Comparison of ENCODE assay signal across 32 cellular contexts in genomic region chr6:100274147-100274546, GRCh38.
"Had no signal": no experiment of that assay in that cellular context is flagged by ENCODE, and none has a peak within 500 bp of the region (broad histone marks: within the 10 kb centered on the region; RNA-seq: fewer than 3 reads in every experiment).

No MANE protein-coding gene starts in this region.

- H3K9me3 Mint-ChIP-seq: activated CD4-positive, alpha-beta memory T cell treated with anti-CD3 and anti-CD28 coated beads for 36 hours; activated CD4-positive, alpha-beta T cell treated with anti-CD3 and anti-CD28 coated beads, Interleukin-2, amount 10 ng/mL, durations not matched to agents 24 days and 14 days; activated naive CD4-positive, alpha-beta T cell treated with anti-CD3 and anti-CD28 coated beads for 36 hours; activated naive CD4-positive, alpha-beta T cell treated with anti-CD3 and anti-CD28 coated beads, Interleukin-2, amount 50 U/mL, for 24 hours; activated naive CD8-positive, alpha-beta T cell treated with anti-CD3 and anti-CD28 coated beads for 36 hours; activated naive CD8-positive, alpha-beta T cell treated with anti-CD3 and anti-CD28 coated beads, Interleukin-2, amount 50 U/mL, for 24 hours; activated T-helper 1 cell treated with anti-CD3 and anti-CD28 coated beads, Interleukin-12 subunit alpha, Interleukin-12 subunit beta, Interleukin-2, Interleukin-4 antibody, amounts not matched to agents 30 ng/mL and 10 ng/mL and 1 ng/mL, durations not matched to agents 14 hours and 24 hours and 36 hours; activated T-helper 2 cell treated with anti-CD3 and anti-CD28 coated beads, Interferon-gamma antibody, Interleukin-2, Interleukin-4, amounts not matched to agents 10 μg/mL and 5 μg/mL and 100 μg/mL, durations not matched to agents 14 hours and 24 hours and 36 hours had no signal

- H3K9me3 ChIP-seq: adrenal gland, body of pancreas, colonic mucosa, esophagus muscularis mucosa, gastroesophageal sphincter, heart right ventricle had no signal

- H3K4me3 Mint-ChIP-seq: activated CD4-positive, alpha-beta memory T cell treated with anti-CD3 and anti-CD28 coated beads for 36 hours; activated CD4-positive, alpha-beta T cell treated with anti-CD3 and anti-CD28 coated beads for 36 hours; activated CD4-positive, alpha-beta T cell treated with anti-CD3 and anti-CD28 coated beads, Interleukin-2, amount 10 ng/mL, durations not matched to agents 24 days and 14 days; activated CD8-positive, alpha-beta memory T cell treated with anti-CD3 and anti-CD28 coated beads, Interleukin-2, amount 10 ng/mL, durations not matched to agents 7 days and 5 days; activated CD8-positive, alpha-beta T cell treated with anti-CD3 and anti-CD28 coated beads, Interleukin-2, amount 10 ng/mL, durations not matched to agents 7 days and 5 days; activated naive CD4-positive, alpha-beta T cell treated with anti-CD3 and anti-CD28 coated beads for 36 hours; activated naive CD4-positive, alpha-beta T cell treated with anti-CD3 and anti-CD28 coated beads, Interleukin-2, amount 50 U/mL, for 24 hours; activated naive CD8-positive, alpha-beta T cell treated with anti-CD3 and anti-CD28 coated beads for 36 hours; activated naive CD8-positive, alpha-beta T cell treated with anti-CD3 and anti-CD28 coated beads, Interleukin-2, amount 50 U/mL, for 24 hours; activated T-helper 1 cell treated with anti-CD3 and anti-CD28 coated beads, Interleukin-12 subunit alpha, Interleukin-12 subunit beta, Interleukin-2, Interleukin-4 antibody, amounts not matched to agents 30 ng/mL and 10 ng/mL and 1 ng/mL, durations not matched to agents 14 hours and 24 hours and 36 hours had no signal

- ATAC-seq: activated CD4-positive, alpha-beta T cell treated with anti-CD3 and anti-CD28 coated beads for 36 hours; activated CD8-positive, alpha-beta memory T cell treated with anti-CD3 and anti-CD28 coated beads, Interleukin-2, amount 10 ng/mL, durations not matched to agents 7 days and 5 days; activated CD8-positive, alpha-beta T cell treated with anti-CD3 and anti-CD28 coated beads, Interleukin-2, amount 10 ng/mL, durations not matched to agents 7 days and 5 days; activated naive CD8-positive, alpha-beta T cell treated with anti-CD3 and anti-CD28 coated beads, Interleukin-2, amount 50 U/mL, for 24 hours; body of pancreas; gastroesophageal sphincter; heart right ventricle had no signal

- H3K27ac ChIP-seq: adrenal gland, body of pancreas, cardiac muscle cell, colonic mucosa, esophagus muscularis mucosa, gastroesophageal sphincter, heart right ventricle had no signal

- H3K27me3 ChIP-seq: adrenal gland, body of pancreas, cardiac muscle cell, colonic mucosa, esophagus muscularis mucosa, gastroesophageal sphincter, heart right ventricle had no signal

- H3K27ac Mint-ChIP-seq: activated CD4-positive, alpha-beta memory T cell treated with anti-CD3 and anti-CD28 coated beads for 36 hours; activated CD4-positive, alpha-beta T cell treated with anti-CD3 and anti-CD28 coated beads for 36 hours; activated CD4-positive, alpha-beta T cell treated with anti-CD3 and anti-CD28 coated beads, Interleukin-2, amount 10 ng/mL, durations not matched to agents 24 days and 14 days; activated CD8-positive, alpha-beta memory T cell treated with anti-CD3 and anti-CD28 coated beads, Interleukin-2, amount 10 ng/mL, durations not matched to agents 7 days and 5 days; activated CD8-positive, alpha-beta T cell treated with anti-CD3 and anti-CD28 coated beads, Interleukin-2, amount 10 ng/mL, durations not matched to agents 7 days and 5 days; activated naive CD4-positive, alpha-beta T cell treated with anti-CD3 and anti-CD28 coated beads for 36 hours; activated naive CD4-positive, alpha-beta T cell treated with anti-CD3 and anti-CD28 coated beads, Interleukin-2, amount 50 U/mL, for 24 hours; activated naive CD8-positive, alpha-beta T cell treated with anti-CD3 and anti-CD28 coated beads for 36 hours; activated naive CD8-positive, alpha-beta T cell treated with anti-CD3 and anti-CD28 coated beads, Interleukin-2, amount 50 U/mL, for 24 hours; activated T-helper 1 cell treated with anti-CD3 and anti-CD28 coated beads, Interleukin-12 subunit alpha, Interleukin-12 subunit beta, Interleukin-2, Interleukin-4 antibody, amounts not matched to agents 30 ng/mL and 10 ng/mL and 1 ng/mL, durations not matched to agents 14 hours and 24 hours and 36 hours; activated T-helper 2 cell treated with anti-CD3 and anti-CD28 coated beads, Interferon-gamma antibody, Interleukin-2, Interleukin-4, amounts not matched to agents 10 μg/mL and 5 μg/mL and 100 μg/mL, durations not matched to agents 14 hours and 24 hours and 36 hours had no signal

- DNase-seq: activated CD4-positive, alpha-beta memory T cell treated with anti-CD3 and anti-CD28 coated beads for 36 hours; activated CD4-positive, alpha-beta T cell treated with anti-CD3 and anti-CD28 coated beads for 36 hours; activated CD4-positive, alpha-beta T cell treated with anti-CD3 and anti-CD28 coated beads, Interleukin-2, amount 10 ng/mL, durations not matched to agents 24 days and 14 days; activated CD4-positive, CD25-positive, alpha-beta regulatory T cell; activated CD4-positive, CD25-positive, alpha-beta regulatory T cell treated with anti-CD3 and anti-CD28 coated beads, Interleukin-2, amount 50 U/mL, for 72 hours; activated CD8-positive, alpha-beta memory T cell treated with anti-CD3 and anti-CD28 coated beads, Interleukin-2, amount 10 ng/mL, durations not matched to agents 7 days and 5 days; activated CD8-positive, alpha-beta memory T cell treated with anti-CD3 and anti-CD28 coated beads, Interleukin-2, amount 50 U/mL, for 4 hours; activated CD8-positive, alpha-beta T cell treated with anti-CD3 and anti-CD28 coated beads, Interleukin-2, amount 10 ng/mL, durations not matched to agents 7 days and 5 days; activated effector memory CD4-positive, alpha-beta T cell treated with anti-CD3 and anti-CD28 coated beads, Interleukin-2, amount 50 U/mL, for 16 hours; activated naive CD4-positive, alpha-beta T cell treated with anti-CD3 and anti-CD28 coated beads for 36 hours; activated naive CD8-positive, alpha-beta T cell treated with anti-CD3 and anti-CD28 coated beads for 36 hours; activated naive CD8-positive, alpha-beta T cell treated with anti-CD3 and anti-CD28 coated beads, Interleukin-2, amount 50 U/mL, for 24 hours; activated T-cell treated with anti-CD3 and anti-CD28 coated beads, Interleukin-2, amount 50 U/mL, for 1 hour; activated T-cell treated with anti-CD3 and anti-CD28 coated beads, Interleukin-2, amount 50 U/mL, for 48 hours; adrenal gland; amygdala; aorta; body of pancreas; central memory CD4-positive, alpha-beta T cell; cerebellar nuclear complex; colonic mucosa; effector CD8-positive, alpha-beta T cell; erythroblast; foreskin melanocyte; heart right ventricle; T-helper 2 cell had no signal

- H3K36me3 ChIP-seq: adrenal gland, cardiac muscle cell, colonic mucosa, esophagus muscularis mucosa, gastroesophageal sphincter, heart right ventricle had no signal

- H3K27me3 Mint-ChIP-seq: activated CD4-positive, alpha-beta T cell treated with anti-CD3 and anti-CD28 coated beads, Interleukin-2, amount 10 ng/mL, durations not matched to agents 24 days and 14 days; activated naive CD8-positive, alpha-beta T cell treated with anti-CD3 and anti-CD28 coated beads for 36 hours; activated naive CD8-positive, alpha-beta T cell treated with anti-CD3 and anti-CD28 coated beads, Interleukin-2, amount 50 U/mL, for 24 hours had no signal

- H3K4me1 ChIP-seq: adrenal gland, body of pancreas, colonic mucosa, esophagus muscularis mucosa, gastroesophageal sphincter, heart right ventricle had no signal

- H3K4me1 Mint-ChIP-seq: activated CD4-positive, alpha-beta T cell treated with anti-CD3 and anti-CD28 coated beads for 36 hours; activated CD4-positive, alpha-beta T cell treated with anti-CD3 and anti-CD28 coated beads, Interleukin-2, amount 10 ng/mL, durations not matched to agents 24 days and 14 days; activated naive CD4-positive, alpha-beta T cell treated with anti-CD3 and anti-CD28 coated beads, Interleukin-2, amount 50 U/mL, for 24 hours; activated naive CD8-positive, alpha-beta T cell treated with anti-CD3 and anti-CD28 coated beads for 36 hours; activated naive CD8-positive, alpha-beta T cell treated with anti-CD3 and anti-CD28 coated beads, Interleukin-2, amount 50 U/mL, for 24 hours had no signal

- H3K36me3 Mint-ChIP-seq: activated CD4-positive, alpha-beta memory T cell treated with anti-CD3 and anti-CD28 coated beads for 36 hours; activated naive CD4-positive, alpha-beta T cell treated with anti-CD3 and anti-CD28 coated beads, Interleukin-2, amount 50 U/mL, for 24 hours; activated naive CD8-positive, alpha-beta T cell treated with anti-CD3 and anti-CD28 coated beads for 36 hours had no signal

- H3K4me3 ChIP-seq: adrenal gland, body of pancreas, cardiac muscle cell, colonic mucosa, esophagus muscularis mucosa, gastroesophageal sphincter, heart right ventricle had no signal
